Comparison of ENCODE assay signal across 11 cellular contexts in genomic region chr11:10318527-10318802, GRCh38. TPM values are rescaled to one million over a fixed set of nuclear protein-coding genes. Genes with fewer than 3 reads are reported as not detected.
DNase-seq lines count a peak whose midpoint lies in the region; ATAC-seq and TF ChIP-seq lines count a peak whose summit lies in the region.
"Had no signal": no experiment of that assay in that cellular context is flagged by ENCODE, and none has a peak within 500 bp of the region (broad histone marks: within the 10 kb centered on the region; RNA-seq: fewer than 3 reads in every experiment).

No MANE protein-coding gene starts in this region.

- H3K79me2 ChIP-seq in SU-DHL-6 (ENCODE audit: insufficient read depth, low read length), result no peaks in the 10 kb centered on the region

- H2AK5ac ChIP-seq in neuronal stem cell (ENCODE audit: low read depth, low read length), result no peak overlapping the region

- peak overlapping the region; percentile 5 for H3K4me2 ChIP-seq in SU-DHL-6 (ENCODE audit: low read depth, low read length, poor library complexity, severe bottlenecking)
- H3K4me2 ChIP-seq in neuronal stem cell (ENCODE audit: insufficient read depth, low read length, poor library complexity, severe bottlenecking), result no peak overlapping the region

- H3K36me3 ChIP-seq in SU-DHL-6 (ENCODE audit: low read length), result no peaks in the 10 kb centered on the region
- H3K36me3 ChIP-seq in neuronal stem cell (replicated peaks in 1 of 2; ENCODE audit: control insufficient read depth in 2 of 2, insufficient read depth in 2 of 2, low read length in 2 of 2), result no peaks in the 10 kb centered on the region

- H3K4me1 ChIP-seq in neuronal stem cell (ENCODE audit: control insufficient read depth in 2 of 2, insufficient read depth in 1 of 2, low read depth in 1 of 2, low read length in 2 of 2), result peaks cover 13 to 28% of the 10 kb centered on the region in 2 donors

- WGBS in neuronal stem cell (ENCODE audit: extremely low coverage in 2 of 2, insufficient read length in 2 of 2, insufficient replicate concordance in 1 of 2), 2 donors, result no CpG with 5 or more reads among the region's 3 CpGs

- no peaks in the 10 kb centered on the region for H3K79me1 ChIP-seq in neuronal stem cell (ENCODE audit: low read depth, low read length)

- no peak overlapping the region for H2BK5ac ChIP-seq in neuronal stem cell (ENCODE audit: low read length)

- no peak overlapping the region for H4K8ac ChIP-seq in neuronal stem cell (ENCODE audit: low read depth, low read length)

- peak overlapping the region; percentile 8 for H3K18ac ChIP-seq in neuronal stem cell (ENCODE audit: low read length)

- H3K4me3 ChIP-seq in GM12875 (ENCODE audit: low read depth, low read length), result peak overlapping the region; percentile 15
- no peak overlapping the region for H3K4me3 ChIP-seq in SU-DHL-6 (ENCODE audit: insufficient read depth, low read length, poor library complexity, severe bottlenecking)
- H3K4me3 ChIP-seq in neuronal stem cell (ENCODE audit: low read length in 2 of 2), result no peak overlapping the region

- no peak for ATAC-seq in GM18870 (IDR thresholded peaks at IDR 0.05; ENCODE audit: unreplicated experiment)

- no peak overlapping the region for H3K4ac ChIP-seq in neuronal stem cell (ENCODE audit: low read length)

- TF ChIP-seq CTCF in GM12875 (IDR thresholded peaks at IDR 0.05; ENCODE audit: borderline replicate concordance, insufficient read depth, low read depth, low read length), result no peak
- no peak for TF ChIP-seq CTCF in SU-DHL-6 (IDR thresholded peaks at IDR 0.05; ENCODE audit: insufficient read depth, low read length, poor library complexity, severe bottlenecking)

- no peaks in the 10 kb centered on the region for H3F3A ChIP-seq in SU-DHL-6 (ENCODE audit: insufficient read depth)

- H4K20me1 ChIP-seq in SU-DHL-6 (ENCODE audit: low read depth, low read length), result no peaks in the 10 kb centered on the region

- H2BK12ac ChIP-seq in neuronal stem cell (ENCODE audit: low read length), result no peak overlapping the region

- H3K27ac ChIP-seq in SU-DHL-6 (ENCODE audit: low read depth, low read length), result peak overlapping the region; percentile 16
- H3K27ac ChIP-seq in neuronal stem cell (replicated peaks; ENCODE audit: low read length), result no peak overlapping the region

- DNase-seq in NCI-H1105 (lab: John Stamatoyannopoulos, UW) (peak; percentile 89), neuronal stem cell (ENCODE audit: low spot score) (no peak)
- no peak for DNase-seq in activated CD4-positive, CD25-positive, alpha-beta regulatory T cell (lab: John Stamatoyannopoulos, UW)
- no peak for DNase-seq in activated CD8-positive, alpha-beta memory T cell treated with anti-CD3 and anti-CD28 coated beads, Interleukin-2, amount 50 U/mL, for 4 hours
- DNase-seq: activated naive CD4-positive, alpha-beta T cell treated with anti-CD3 and anti-CD28 coated beads for 36 hours; central memory CD4-positive, alpha-beta T cell; NCI-H1436 treated with DMSO at 0.1 percent for 48 hours; T-helper 2 cell had no signal

- H3K23ac ChIP-seq in neuronal stem cell (ENCODE audit: low read depth, low read length, poor library complexity), result no peak overlapping the region

- no peaks in the 10 kb centered on the region for H3K9me3 ChIP-seq in SU-DHL-6 (ENCODE audit: insufficient read depth, low read length)
- no peaks in the 10 kb centered on the region for H3K9me3 ChIP-seq in neuronal stem cell (replicated peaks in 1 of 2; ENCODE audit: control insufficient read depth in 2 of 2, insufficient read depth in 1 of 2, low read depth in 1 of 2, low read length in 2 of 2)

- H2BK120ac ChIP-seq in neuronal stem cell (ENCODE audit: low read depth, low read length), result no peak overlapping the region

- H3K14ac ChIP-seq in neuronal stem cell (ENCODE audit: low read length), result no peak overlapping the region

- H3K9ac ChIP-seq in SU-DHL-6 (ENCODE audit: low read length) (no peak overlapping the region), neuronal stem cell (ENCODE audit: low read depth, low read length, poor library complexity) (no peak overlapping the region)

- H3K27me3 ChIP-seq in SU-DHL-6 (ENCODE audit: low read length) (no peaks in the 10 kb centered on the region), neuronal stem cell (ENCODE audit: control insufficient read depth in 3 of 3, insufficient read depth in 3 of 3, low read depth in 1 of 3, low read length in 3 of 3) (no peaks in the 10 kb centered on the region)

- H2BK15ac ChIP-seq in neuronal stem cell (ENCODE audit: low read length), result no peak overlapping the region

- no peak overlapping the region for H4K91ac ChIP-seq in neuronal stem cell (ENCODE audit: low read depth, low read length, poor library complexity)

- H2AFZ ChIP-seq in SU-DHL-6 (ENCODE audit: low read depth, low read length, severe bottlenecking) (no peak overlapping the region), neuronal stem cell (ENCODE audit: low read length) (peak overlapping the region; percentile 88)

- H3K9me2 ChIP-seq in SU-DHL-6 (replicated peaks; ENCODE audit: insufficient read depth, low read length), result no peaks in the 10 kb centered on the region

RNA-seq across cellular contexts. Expression of gene ADM, which starts 13.6 kb away (rescaled TPM):
- 2.9 TPM for polyA plus RNA-seq in neuronal stem cell (2013, experiment 1 of 2)
- polyA plus RNA-seq in neuronal stem cell (2013, experiment 2 of 2), result 2.6 TPM

RNA-seq across cellular contexts. Expression of gene SBF2, which starts 24.4 kb away (rescaled TPM):
- polyA plus RNA-seq in neuronal stem cell (2013, experiment 1 of 2), result 19.0 TPM
- polyA plus RNA-seq in neuronal stem cell (2013, experiment 2 of 2), result 19.7 TPM
